ENCODE assay signal across 7 cellular contexts in genomic region chr7:135091717-135092116, GRCh38.
"Had no signal": no experiment of that assay in that cellular context is flagged by ENCODE, and none has a peak within 500 bp of the region (broad histone marks: within the 10 kb centered on the region; RNA-seq: fewer than 3 reads in every experiment).

No MANE protein-coding gene starts in this region.

- H3K27me3 Mint-ChIP-seq: IgD-negative memory B cell had no signal

- FAIRE-seq: HTR-8/SVneo, K562 had no signal

- ATAC-seq: K562 had no signal

- H3K27ac ChIP-seq: HL-60 had no signal

- H3K4me3 ChIP-seq: K562 had no signal

- H3K4me3 Mint-ChIP-seq: IgD-negative memory B cell had no signal

- DNase-seq: IMR-90, KBM-7, KG1 had no signal
